Comparison of ENCODE assay signal across 8 cellular contexts in the genomic region with DNA sequence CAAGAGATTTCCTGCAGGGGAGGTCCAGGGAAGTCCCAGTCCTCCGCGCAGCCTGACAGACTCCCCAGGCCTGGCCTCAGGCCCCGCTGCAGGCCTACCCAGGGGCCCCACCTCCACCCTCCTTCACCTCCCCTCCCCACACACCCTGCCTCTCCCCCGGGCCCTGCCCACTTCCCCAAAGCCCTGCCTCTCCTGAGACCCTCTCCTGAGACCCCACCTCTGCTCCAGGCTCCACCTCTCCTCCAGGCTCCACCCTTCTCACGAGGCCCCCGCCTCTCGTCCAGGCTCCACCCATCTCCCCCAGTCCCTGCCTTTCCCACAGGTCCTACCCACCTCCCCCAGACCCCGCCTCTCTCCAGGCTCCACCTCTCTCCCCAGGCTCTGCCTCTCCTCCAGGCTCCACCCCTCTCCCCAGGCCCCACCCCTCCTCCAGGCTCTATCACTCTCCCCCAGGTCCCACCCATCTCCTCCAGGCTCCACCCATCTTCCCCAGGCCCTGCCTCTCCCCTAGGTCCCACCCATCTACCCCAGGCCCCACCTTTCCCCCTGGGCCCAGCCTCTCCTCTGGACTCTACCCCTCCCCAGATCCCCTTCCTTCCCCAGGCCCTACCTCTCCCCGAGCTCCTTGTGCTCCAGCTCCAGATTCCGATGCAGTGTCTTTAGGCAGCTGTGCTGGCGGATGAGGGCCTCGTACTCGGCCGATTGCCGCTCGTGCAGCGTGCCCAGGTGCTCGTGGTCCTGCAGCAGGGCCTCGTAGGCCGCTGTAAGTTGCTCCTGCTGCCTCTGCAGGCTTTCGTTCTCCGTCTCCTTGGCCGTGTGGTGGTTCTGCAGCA. TPM values are rescaled to one million over a fixed set of nuclear protein-coding genes. Genes with fewer than 3 reads are reported as not detected.
DNase-seq lines count a peak whose midpoint lies in the region; ATAC-seq and TF ChIP-seq lines count a peak whose summit lies in the region.

No MANE protein-coding gene starts in this region.

- peaks cover 67% of the 10 kb centered on the region for H3K36me3 ChIP-seq in HUES48 (ENCODE audit: control insufficient read depth, insufficient read depth, low read length)
- H3K36me3 ChIP-seq in heart left ventricle: peaks cover 0 to 84% (median 9%) of the 10 kb centered on the region in 9 donors

- no peak for TF ChIP-seq CTCF in heart left ventricle (IDR thresholded peaks at IDR 0.05)

- intact Hi-C loops in heart left ventricle (cut with DNase I): no loop called here

- no peak overlapping the region for H3K4me3 Mint-ChIP-seq in activated CD4-positive, alpha-beta T cell treated with anti-CD3 and anti-CD28 coated beads, Interleukin-2, amount 10 ng/mL, durations not matched to agents 7 days and 5 days

- 32 to 36% (median 33%) methylated on average over 20 to 23 of the region's 23 CpGs for WGBS in heart left ventricle, 4 donors

- POLR2A ChIA-PET in activated CD4-positive, alpha-beta T cell treated with anti-CD3 and anti-CD28 coated beads, Interleukin-2, amount 10 ng/mL, durations not matched to agents 7 days and 5 days (lab: Charles Lee): no interaction called here

- H3K9me3 ChIP-seq in HUES48 (ENCODE audit: control insufficient read depth, insufficient read depth, low read length) (no peaks in the 10 kb centered on the region), heart left ventricle (no peaks in the 10 kb centered on the region)

- H3K27ac Mint-ChIP-seq in activated CD4-positive, alpha-beta T cell treated with anti-CD3 and anti-CD28 coated beads, Interleukin-2, amount 10 ng/mL, durations not matched to agents 7 days and 5 days: peak overlapping the region; percentile 72

- CTCF ChIA-PET in activated CD4-positive, alpha-beta T cell treated with anti-CD3 and anti-CD28 coated beads, Interleukin-2, amount 10 ng/mL, durations not matched to agents 7 days and 5 days (lab: Charles Lee): interaction anchor here (0.7 kb wide), 1 partner anchor 10 kb away, joined by 3 read pairs; no protein-coding TSS in a partner anchor

- peak overlapping the region; percentile 31; the same call in 1 of the 2 replicates for H3K9ac ChIP-seq in HUES48 (ENCODE audit: low read depth, low read length)

- TF ChIP-seq POLR2A in heart left ventricle (IDR thresholded peaks at IDR 0.05): no peak

- H3K27me3 Mint-ChIP-seq in activated CD4-positive, alpha-beta T cell treated with anti-CD3 and anti-CD28 coated beads, Interleukin-2, amount 10 ng/mL, durations not matched to agents 7 days and 5 days: no peaks in the 10 kb centered on the region

- DNase-seq in DMS53 (lab: John Stamatoyannopoulos, UW): peak; percentile 39
- no peak for DNase-seq in DMS53 treated with DMSO at 0.1 percent for 48 hours (lab: John Stamatoyannopoulos, UW; ENCODE audit: unreplicated experiment)
- peak; percentile 68 for DNase-seq in activated CD4-positive, alpha-beta T cell treated with anti-CD3 and anti-CD28 coated beads, Interleukin-2, amount 10 ng/mL, durations not matched to agents 7 days and 5 days
- DNase-seq in heart left ventricle: peak; percentile 56 to 87 (median 77)
- DNase-seq in stimulated activated CD8-positive, alpha-beta memory T cell treated with anti-CD3 and anti-CD28 coated beads, Interleukin-4, amount 100 ng/mL, for 24 hours (ENCODE audit: low read depth): peak; percentile 55
- no peak for DNase-seq in DMS79 treated with DMSO at 0.1 percent for 48 hours (lab: John Stamatoyannopoulos, UW)
- no peak for DNase-seq in NCI-H345 (lab: John Stamatoyannopoulos, UW)

- peaks cover 93% of the 10 kb centered on the region for H3K36me3 Mint-ChIP-seq in activated CD4-positive, alpha-beta T cell treated with anti-CD3 and anti-CD28 coated beads, Interleukin-2, amount 10 ng/mL, durations not matched to agents 7 days and 5 days (ENCODE audit: low read depth)

- H3K27me3 ChIP-seq in HUES48 (ENCODE audit: control insufficient read depth, insufficient read depth, low read length): no peaks in the 10 kb centered on the region
- H3K27me3 ChIP-seq in heart left ventricle: peaks cover 0 to 5% (median 0%) of the 10 kb centered on the region in 9 donors

- peak; percentile 72 to 88 (median 84) for ATAC-seq in heart left ventricle

- H3K4me1 Mint-ChIP-seq in activated CD4-positive, alpha-beta T cell treated with anti-CD3 and anti-CD28 coated beads, Interleukin-2, amount 10 ng/mL, durations not matched to agents 7 days and 5 days: peaks cover 56% of the 10 kb centered on the region

- H3K27ac ChIP-seq in HUES48 (ENCODE audit: low read depth, low read length) (peak overlapping the region; percentile 50), heart left ventricle (peak overlapping the region in 7 of 12 donors; percentile 25 to 56 (median 46))

- peak overlapping the region; percentile 41; the same call in 1 of the 2 replicates for H3K4me3 ChIP-seq in HUES48 (ENCODE audit: low read depth, low read length)
- H3K4me3 ChIP-seq in heart left ventricle: no peak overlapping the region

- H3K9me3 Mint-ChIP-seq in activated CD4-positive, alpha-beta T cell treated with anti-CD3 and anti-CD28 coated beads, Interleukin-2, amount 10 ng/mL, durations not matched to agents 7 days and 5 days: no peaks in the 10 kb centered on the region

- H3K4me1 ChIP-seq in HUES48 (ENCODE audit: control insufficient read depth, insufficient read depth, low read length) (peaks cover 35% of the 10 kb centered on the region), heart left ventricle (peaks cover 0 to 24% (median 6%) of the 10 kb centered on the region in 12 donors)

RNA-seq across cellular contexts. Expression of gene GPR68, which starts 58.8 kb away (rescaled TPM):
- 10 to 100 TPM; 32.7 to 33.0 TPM for total RNA-seq in activated CD4-positive, alpha-beta T cell treated with anti-CD3 and anti-CD28 coated beads, Interleukin-2, amount 10 ng/mL, durations not matched to agents 7 days and 5 days
- 1 to 10 TPM in 2 of 9 donors, under 1 TPM in 6, not detected in 1; 0.31 to 2.6 (median 0.59) TPM for total RNA-seq in heart left ventricle
- polyA plus RNA-seq in heart left ventricle: 1 to 10 TPM in 1 of 2 donors, under 1 TPM in 1; 0.08 to 1.6 TPM

Comparison
In these comparisons a context has a peak if more than half of its experiments do, and no peak if none do; other contexts are left out.
1. DNase-seq: peak in DMS53 (single experiment), activated CD4-positive, alpha-beta T cell treated with anti-CD3 and anti-CD28 coated beads, Interleukin-2, amount 10 ng/mL, durations not matched to agents 7 days and 5 days (single experiment), heart left ventricle (5 of 5) and stimulated activated CD8-positive, alpha-beta memory T cell treated with anti-CD3 and anti-CD28 coated beads, Interleukin-4, amount 100 ng/mL, for 24 hours (single experiment); none in DMS53 treated with DMSO at 0.1 percent for 48 hours (single experiment), DMS79 treated with DMSO at 0.1 percent for 48 hours (single experiment) and NCI-H345 (single experiment).
2. RNA of gene GPR68, which starts 58.8 kb away (total RNA-seq): 32.7 to 33.0 TPM in activated CD4-positive, alpha-beta T cell treated with anti-CD3 and anti-CD28 coated beads, Interleukin-2, amount 10 ng/mL, durations not matched to agents 7 days and 5 days; 0.31 to 2.6 TPM in heart left ventricle; every median in the first group is over 4 times any median in the second.